ENCODE assay signal across 30 cellular contexts in the genomic region with DNA sequence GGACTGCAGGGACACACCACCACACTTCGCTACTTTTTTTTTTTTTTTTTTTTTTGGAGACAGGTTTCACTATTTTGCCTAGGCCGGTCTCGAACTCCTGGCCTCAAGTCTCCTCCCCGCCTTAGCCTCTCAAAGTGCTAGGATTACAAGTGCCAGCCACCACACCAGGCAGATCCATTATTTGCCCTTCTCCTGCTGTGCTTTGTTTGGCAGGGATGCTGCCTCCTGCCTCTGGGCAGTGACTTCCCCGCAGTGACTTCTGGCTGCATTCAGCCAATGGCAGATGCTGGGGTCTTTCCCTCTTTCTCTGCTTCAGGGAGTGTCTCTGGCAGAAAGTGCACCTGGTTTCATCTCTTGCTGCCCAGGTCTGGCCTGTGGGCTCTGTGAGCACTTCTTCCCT. TPM values are rescaled to one million over a fixed set of nuclear protein-coding genes. Genes with fewer than 3 reads are reported as not detected.
DNase-seq lines count a peak whose midpoint lies in the region; ATAC-seq, FAIRE-seq and TF ChIP-seq lines count a peak whose summit lies in the region.
"Had no signal": no experiment of that assay in that cellular context is flagged by ENCODE, and none has a peak within 500 bp of the region (broad histone marks: within the 10 kb centered on the region; RNA-seq: fewer than 3 reads in every experiment).

No MANE protein-coding gene starts in this region.

- no peaks in the 10 kb centered on the region for H3K36me3 ChIP-seq in GM23338 (ENCODE audit: insufficient read depth)
- H3K36me3 ChIP-seq: adrenal gland, left lung, sigmoid colon, upper lobe of right lung, WERI-Rb-1 had no signal

- no peaks in the 10 kb centered on the region for H4K20me1 ChIP-seq in GM23338 (replicated peaks; ENCODE audit: insufficient read depth)

- no peak overlapping the region for H3K4me3 Mint-ChIP-seq in activated CD4-positive, alpha-beta T cell treated with anti-CD3 and anti-CD28 coated beads for 36 hours
- H3K4me3 Mint-ChIP-seq in GM23338: no peak overlapping the region
- H3K4me3 Mint-ChIP-seq in effector memory CD8-positive, alpha-beta T cell: no peak overlapping the region
- H3K4me3 Mint-ChIP-seq in neural crest cell: peak overlapping the region; percentile 15
- H3K4me3 Mint-ChIP-seq: activated CD4-positive, alpha-beta T cell treated with anti-CD3 and anti-CD28 coated beads, Interleukin-2, amount 10 ng/mL, durations not matched to agents 24 days and 14 days; activated CD8-positive, alpha-beta memory T cell treated with anti-CD3 and anti-CD28 coated beads, Interleukin-2, amount 10 ng/mL, durations not matched to agents 7 days and 5 days; activated T-cell treated with anti-CD3 and anti-CD28 coated beads, Interleukin-2, amount 50 U/mL, for 72 hours; dendritic cell treated with granulocyte-macrophage colony-stimulating factor and Interleukin-4, amounts not matched to agents 40 ng/mL and 50 ng/mL, for 4 days had no signal

- TF ChIP-seq CTCF in GM23338 (conservative IDR thresholded peaks at IDR 0.05; ENCODE audit: low read depth in 2 of 2): no peak
- TF ChIP-seq CTCF in neural crest cell (conservative IDR thresholded peaks at IDR 0.05): no peak

- no peak overlapping the region for H3K4me2 ChIP-seq in GM23338

- H3K27me3 Mint-ChIP-seq in activated CD4-positive, alpha-beta T cell treated with anti-CD3 and anti-CD28 coated beads for 36 hours: no peaks in the 10 kb centered on the region
- H3K27me3 Mint-ChIP-seq in GM23338 (ENCODE audit: insufficient read depth, low read depth, poor library complexity) (peaks cover 15% of the 10 kb centered on the region), neural crest cell (ENCODE audit: low read depth) (no peaks in the 10 kb centered on the region)
- H3K27me3 Mint-ChIP-seq in effector memory CD8-positive, alpha-beta T cell: no peaks in the 10 kb centered on the region
- H3K27me3 Mint-ChIP-seq: activated CD4-positive, alpha-beta T cell treated with anti-CD3 and anti-CD28 coated beads, Interleukin-2, amount 10 ng/mL, durations not matched to agents 24 days and 14 days; activated CD8-positive, alpha-beta memory T cell treated with anti-CD3 and anti-CD28 coated beads, Interleukin-2, amount 10 ng/mL, durations not matched to agents 7 days and 5 days had no signal

- no peak for ATAC-seq in activated CD4-positive, alpha-beta T cell treated with anti-CD3 and anti-CD28 coated beads for 36 hours
- ATAC-seq in GM23338: no peak
- ATAC-seq in effector memory CD8-positive, alpha-beta T cell (replicated peaks): no peak
- ATAC-seq: activated CD8-positive, alpha-beta memory T cell treated with anti-CD3 and anti-CD28 coated beads, Interleukin-2, amount 10 ng/mL, durations not matched to agents 7 days and 5 days; activated T-cell treated with anti-CD3 and anti-CD28 coated beads, Interleukin-2, amount 50 U/mL, for 72 hours; esophagus mucosa; HepG2; left lung; upper lobe of right lung had no signal

- peaks cover 14% of the 10 kb centered on the region; the same call in 1 of the 2 replicates for H3F3A ChIP-seq in GM23338 (replicated peaks; ENCODE audit: low read depth)

- no peak overlapping the region for H2AFZ ChIP-seq in GM23338

- H3K27ac ChIP-seq in GM23338 (ENCODE audit: low read depth): 0 out of 2 replicates have a peak overlapping the region, but pooled peaks have one; percentile 63
- H3K27ac ChIP-seq: adrenal gland, left lung, sigmoid colon, upper lobe of right lung, WERI-Rb-1 had no signal

- CTCF ChIA-PET in activated CD4-positive, alpha-beta T cell treated with anti-CD3 and anti-CD28 coated beads for 36 hours (lab: Charles Lee): interaction anchor here (0.6 kb wide), 1 partner anchor 169 kb away, joined by 3 read pairs; no protein-coding TSS in a partner anchor

- H3K4me3 ChIP-seq in GM23338: no peak overlapping the region
- H3K4me3 ChIP-seq: adrenal gland, left lung, sigmoid colon, upper lobe of right lung had no signal

- no peak for FAIRE-seq in urothelium cell line (lab: Jason Lieb, UNC)
- FAIRE-seq: A204.1, HepG2 had no signal

- H3K9me2 ChIP-seq in GM23338 (ENCODE audit: insufficient read depth): no peaks in the 10 kb centered on the region

- no peaks in the 10 kb centered on the region for H3K36me3 Mint-ChIP-seq in activated CD4-positive, alpha-beta T cell treated with anti-CD3 and anti-CD28 coated beads for 36 hours (ENCODE audit: low read depth)
- H3K36me3 Mint-ChIP-seq in GM23338 (ENCODE audit: low read depth) (no peaks in the 10 kb centered on the region; the same call in 2 of the 3 replicates), neural crest cell (ENCODE audit: low read depth) (no peaks in the 10 kb centered on the region)
- H3K36me3 Mint-ChIP-seq in effector memory CD8-positive, alpha-beta T cell (ENCODE audit: insufficient read depth): peaks cover 33% of the 10 kb centered on the region

- H3K4me1 Mint-ChIP-seq in activated CD4-positive, alpha-beta T cell treated with anti-CD3 and anti-CD28 coated beads for 36 hours: peaks cover 28% of the 10 kb centered on the region
- H3K4me1 Mint-ChIP-seq in GM23338: peaks cover 28% of the 10 kb centered on the region
- peaks cover 21 to 22% of the 10 kb centered on the region in 2 donors for H3K4me1 Mint-ChIP-seq in effector memory CD8-positive, alpha-beta T cell (ENCODE audit: low read depth in 2 of 2)
- peaks cover 5% of the 10 kb centered on the region for H3K4me1 Mint-ChIP-seq in neural crest cell

- no peaks in the 10 kb centered on the region for H3K79me2 ChIP-seq in GM23338 (replicated peaks; ENCODE audit: insufficient read depth)

- H3K27ac Mint-ChIP-seq in activated CD4-positive, alpha-beta T cell treated with anti-CD3 and anti-CD28 coated beads for 36 hours: peak overlapping the region; percentile 39
- H3K27ac Mint-ChIP-seq in GM23338 (no peak overlapping the region), neural crest cell (ENCODE audit: unreplicated experiment) (no peak overlapping the region)
- peak overlapping the region; percentile 80 to 83 for H3K27ac Mint-ChIP-seq in effector memory CD8-positive, alpha-beta T cell
- H3K27ac Mint-ChIP-seq: activated CD4-positive, alpha-beta T cell treated with anti-CD3 and anti-CD28 coated beads, Interleukin-2, amount 10 ng/mL, durations not matched to agents 24 days and 14 days; activated CD8-positive, alpha-beta memory T cell treated with anti-CD3 and anti-CD28 coated beads, Interleukin-2, amount 10 ng/mL, durations not matched to agents 7 days and 5 days; activated T-cell treated with anti-CD3 and anti-CD28 coated beads, Interleukin-2, amount 50 U/mL, for 72 hours; dendritic cell treated with granulocyte-macrophage colony-stimulating factor and Interleukin-4, amounts not matched to agents 40 ng/mL and 50 ng/mL, for 4 days had no signal

- no peak for DNase-seq in activated CD4-positive, alpha-beta T cell treated with anti-CD3 and anti-CD28 coated beads for 36 hours
- no peak for DNase-seq in activated CD4-positive, alpha-beta T cell treated with anti-CD3 and anti-CD28 coated beads for 4 hours
- peak; percentile 39 for DNase-seq in GM23338 (ENCODE audit: low spot score)
- no peak for DNase-seq in effector memory CD8-positive, alpha-beta T cell
- DNase-seq in neural crest cell (ENCODE audit: low read depth, low spot score): no peak
- no peak for DNase-seq in stimulated activated naive CD4-positive, alpha-beta T cell (lab: John Stamatoyannopoulos, UW)
- DNase-seq in superior temporal gyrus (ENCODE audit: extremely low spot score): no peak
- no peak for DNase-seq in urothelium cell line (ENCODE audit: low spot score)
- DNase-seq: activated CD4-positive, alpha-beta T cell treated with anti-CD3 and anti-CD28 coated beads, Interleukin-2, amount 10 ng/mL, durations not matched to agents 24 days and 14 days; activated CD8-positive, alpha-beta memory T cell treated with anti-CD3 and anti-CD28 coated beads, Interleukin-2, amount 10 ng/mL, durations not matched to agents 7 days and 5 days; activated T-cell treated with anti-CD3 and anti-CD28 coated beads, Interleukin-2, amount 50 U/mL, for 72 hours; adrenal gland; central memory CD4-positive, alpha-beta T cell; glutamatergic neuron; islet precursor cell; left lung; MM.1S; NCI-H2029 treated with DMSO at 0.1 percent for 48 hours; NCI-H82; sigmoid colon; stimulated activated CD4-positive, alpha-beta T cell treated with anti-CD3 and anti-CD28 coated beads, Interleukin-4, amount 100 ng/mL, for 24 hours; substantia nigra; upper lobe of right lung; WERI-Rb-1 had no signal

- H3K9me3 Mint-ChIP-seq in activated CD4-positive, alpha-beta T cell treated with anti-CD3 and anti-CD28 coated beads for 36 hours (ENCODE audit: low read depth): no peaks in the 10 kb centered on the region
- H3K9me3 Mint-ChIP-seq in GM23338 (no peaks in the 10 kb centered on the region; the same call in 2 of the 3 replicates), neural crest cell (no peaks in the 10 kb centered on the region)
- no peaks in the 10 kb centered on the region for H3K9me3 Mint-ChIP-seq in effector memory CD8-positive, alpha-beta T cell
- H3K9me3 Mint-ChIP-seq: activated CD4-positive, alpha-beta T cell treated with anti-CD3 and anti-CD28 coated beads, Interleukin-2, amount 10 ng/mL, durations not matched to agents 24 days and 14 days; activated T-cell treated with anti-CD3 and anti-CD28 coated beads, Interleukin-2, amount 50 U/mL, for 72 hours; dendritic cell treated with granulocyte-macrophage colony-stimulating factor and Interleukin-4, amounts not matched to agents 40 ng/mL and 50 ng/mL, for 4 days had no signal

- H3K27me3 ChIP-seq in GM23338 (ENCODE audit: insufficient read depth): no peaks in the 10 kb centered on the region
- H3K27me3 ChIP-seq: adrenal gland, left lung, sigmoid colon, upper lobe of right lung had no signal

- POLR2A ChIA-PET in activated CD4-positive, alpha-beta T cell treated with anti-CD3 and anti-CD28 coated beads for 36 hours (lab: Charles Lee): no interaction called here

- intact Hi-C loops in activated CD4-positive, alpha-beta T cell treated with anti-CD3 and anti-CD28 coated beads for 36 hours (cut with DNase I, micrococcal nuclease): no loop called here

- 0 out of 2 replicates have a peak, but pooled peaks cover 6% of the 10 kb centered on the region for H3K4me1 ChIP-seq in GM23338 (ENCODE audit: insufficient read depth)

RNA-seq across cellular contexts. Expression of a gene that starts 6.7 kb away (rescaled TPM):
- 1 to 10 TPM; 2.0 to 2.6 TPM for total RNA-seq in activated CD4-positive, alpha-beta T cell treated with anti-CD3 and anti-CD28 coated beads for 36 hours
- total RNA-seq in GM23338 (2014; rRNA removed; shearing (Covaris generic)): 0.14 and 0.47 TPM in 2 replicates
- 0.36 and 1.5 TPM in 2 replicates for polyA plus RNA-seq in GM23338 (2016; fragmentation: Nextera tagmentation; extraction: Ambion mirVana)
- total RNA-seq in neural crest cell: 0.57 and 0.63 TPM in 2 replicates
- total RNA-seq: fibroblast of villous mesenchyme, mesenteric fat pad, sigmoid colon had no signal

RNA-seq across cellular contexts. Expression of a gene that starts 36.4 kb away (rescaled TPM):
- 10 to 100 TPM in 1 of 2 experiments, 1 to 10 TPM in 1; 8.8 to 11.7 TPM for total RNA-seq in activated CD4-positive, alpha-beta T cell treated with anti-CD3 and anti-CD28 coated beads for 36 hours
- total RNA-seq in GM23338 (2014; rRNA removed; shearing (Covaris generic)): 30.4 and 36.0 TPM in 2 replicates
- 11.2 and 15.0 TPM in 2 replicates for polyA plus RNA-seq in GM23338 (2016; fragmentation: Nextera tagmentation; extraction: Ambion mirVana)
- total RNA-seq in neural crest cell: 14.1 and 14.6 TPM in 2 replicates

RNA-seq across cellular contexts. Expression of a gene that starts 49.9 kb away (rescaled TPM):
- total RNA-seq in activated CD4-positive, alpha-beta T cell treated with anti-CD3 and anti-CD28 coated beads for 36 hours: 10 to 100 TPM; 29.4 to 35.9 TPM
- 31.0 and 32.0 TPM in 2 replicates for total RNA-seq in GM23338 (2014; rRNA removed; shearing (Covaris generic))
- polyA plus RNA-seq in GM23338 (2016; fragmentation: Nextera tagmentation; extraction: Ambion mirVana): 22.2 and 23.7 TPM in 2 replicates
- 13.7 and 15.1 TPM in 2 replicates for total RNA-seq in neural crest cell

Comparison
In these comparisons a context has a peak if more than half of its experiments do, and no peak if none do; other contexts are left out.
1. H3K27ac Mint-ChIP-seq: peak in activated CD4-positive, alpha-beta T cell treated with anti-CD3 and anti-CD28 coated beads for 36 hours (single experiment) and effector memory CD8-positive, alpha-beta T cell (2 of 2); none in GM23338 (single experiment) and neural crest cell (single experiment).